Comparison of ENCODE assay signal across 1 cellular context in the genomic region with DNA sequence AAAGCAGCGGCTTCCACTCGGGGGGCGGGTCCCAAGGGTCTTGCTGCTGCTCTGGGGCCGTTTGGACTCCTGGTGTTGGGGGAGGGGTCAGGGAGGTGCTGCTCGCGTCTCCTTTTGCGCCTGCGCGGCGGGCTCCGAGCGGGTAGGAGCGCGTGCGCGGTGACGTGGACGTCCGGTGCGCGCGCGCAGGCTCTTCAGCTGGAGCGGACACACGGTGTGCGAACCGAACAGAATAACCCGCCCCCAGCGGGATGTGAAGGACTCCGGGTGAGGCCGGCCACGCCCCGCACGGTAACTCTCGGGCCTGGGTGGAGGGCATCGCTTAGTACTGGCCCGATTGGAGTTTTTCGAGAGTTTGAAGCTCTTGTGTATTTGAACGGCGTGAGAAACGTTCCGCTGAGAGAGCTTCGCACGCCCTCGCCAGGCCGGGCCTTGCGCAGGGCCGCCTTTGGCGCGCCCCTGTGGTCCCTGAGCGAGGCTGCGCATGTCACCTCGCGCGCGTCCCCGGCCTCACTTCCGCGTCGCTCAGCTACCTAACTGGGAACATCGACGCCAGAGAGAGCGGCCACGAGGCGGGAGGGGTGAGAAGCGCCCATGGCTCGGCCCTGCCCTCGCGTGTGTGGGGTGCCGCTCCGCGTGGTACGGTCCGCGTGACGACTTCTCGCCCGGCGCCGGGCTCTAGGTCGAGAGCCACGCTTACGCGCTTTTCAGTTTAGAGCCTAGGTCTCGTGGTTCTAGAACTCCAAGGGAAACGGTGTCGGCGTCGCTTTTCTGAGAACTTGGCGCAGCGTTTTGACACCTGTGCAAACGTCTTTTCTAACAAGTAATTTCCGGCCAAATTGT.
TF ChIP-seq lines count a peak whose summit lies in the region.

TSS of gene MGA (plus strand) at position 171 of the 843 bp plus-strand sequence.

TF ChIP-seq in GM23338, 12 proteins besides CTCF, POLR2A, EP300 and RAD21 (continued from another document):
- TF ChIP-seq ZNF462 (CRISPR knock-in tag; IDR thresholded peaks at IDR 0.05) = no peak
- no peak for TF ChIP-seq STAT1 (IDR thresholded peaks at IDR 0.05; ENCODE audit: unreplicated experiment)
TF ChIP-seq in GM23338: peak in this region for 4.
